10 cellular contexts compared by ENCODE assay signal in the genomic region with DNA sequence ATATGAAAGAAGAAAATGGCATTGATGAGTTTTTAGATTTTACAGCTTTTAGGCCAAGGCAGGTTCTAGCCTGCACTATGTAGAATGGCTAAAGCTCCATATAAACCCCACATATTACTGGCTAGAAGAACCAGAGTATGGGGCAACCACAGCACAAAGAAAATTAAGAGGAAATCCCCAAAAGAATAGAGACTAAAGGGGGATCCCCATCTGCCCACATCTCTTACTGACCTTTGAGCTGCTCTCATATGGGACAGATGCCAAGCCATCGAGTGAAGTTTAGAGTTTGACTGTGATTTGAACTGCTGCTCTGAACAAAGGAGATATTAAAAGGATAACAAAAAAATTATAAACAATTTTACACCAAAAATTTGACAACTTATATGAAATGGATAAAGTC.
DNase-seq lines count a peak whose midpoint lies in the region; ATAC-seq and TF ChIP-seq lines count a peak whose summit lies in the region.
"Had no signal": no experiment of that assay in that cellular context is flagged by ENCODE, and none has a peak within 500 bp of the region (broad histone marks: within the 10 kb centered on the region; RNA-seq: fewer than 3 reads in every experiment).

No MANE protein-coding gene starts in this region.

- H4K8ac ChIP-seq in trophoblast cell (ENCODE audit: low read depth, low read length) = no peak overlapping the region

- no peak overlapping the region for H2AFZ ChIP-seq in trophoblast cell (ENCODE audit: insufficient read depth, low read length, poor library complexity)
- H2AFZ ChIP-seq: PC-9 had no signal

- H2BK5ac ChIP-seq in trophoblast cell (ENCODE audit: low read depth, low read length, poor library complexity) = no peak overlapping the region

- H2AK5ac ChIP-seq in trophoblast cell (ENCODE audit: low read length) = no peak overlapping the region

- H3K36me3 ChIP-seq in trophoblast cell (ENCODE audit: control insufficient read depth in 1 of 2, insufficient read depth in 2 of 2, low read length in 2 of 2) (no peaks in the 10 kb centered on the region), vagina (no peaks in the 10 kb centered on the region)
- H3K36me3 ChIP-seq: BLaER1 had no signal

- no peak overlapping the region for H2BK12ac ChIP-seq in trophoblast cell (ENCODE audit: low read length)

- WGBS in trophoblast cell (ENCODE audit: extremely low coverage, insufficient coverage, insufficient read length) = no CpG with 5 or more reads among the region's 1 CpG

- H3K9me3 ChIP-seq in trophoblast cell (ENCODE audit: insufficient read depth, low read depth, low read length) (no peaks in the 10 kb centered on the region), vagina (no peaks in the 10 kb centered on the region)
- H3K9me3 ChIP-seq: BLaER1 had no signal

- H3K4me2 ChIP-seq in trophoblast cell (ENCODE audit: low read length) = no peak overlapping the region
- H3K4me2 ChIP-seq: BLaER1, PC-9 had no signal

- no peak overlapping the region for H3K9ac ChIP-seq in trophoblast cell (ENCODE audit: low read length)
- H3K9ac ChIP-seq: BLaER1 had no signal

- no peak for TF ChIP-seq CTCF in vagina (IDR thresholded peaks at IDR 0.05)

- H3K79me2 ChIP-seq in trophoblast cell (ENCODE audit: control insufficient read depth, insufficient read depth, low read length, poor library complexity) = no peaks in the 10 kb centered on the region

- intact Hi-C loops in vagina (cut with DNase I) = no loop called here

- H3K4me1 ChIP-seq in trophoblast cell (ENCODE audit: control insufficient read depth in 1 of 2, insufficient read depth in 2 of 2, low read length in 2 of 2) (no peaks in the 10 kb centered on the region), vagina (no peaks in the 10 kb centered on the region)
- H3K4me1 ChIP-seq: BLaER1 had no signal

- no peaks in the 10 kb centered on the region for H3K79me1 ChIP-seq in trophoblast cell (ENCODE audit: low read length)

- TF ChIP-seq POLR2A in GM18505 (IDR thresholded peaks at IDR 0.05; ENCODE audit: borderline replicate concordance, extremely low read depth, insufficient read depth, insufficient read length) (no peak), vagina (IDR thresholded peaks at IDR 0.05) (no peak)

- peak; percentile 92 for ATAC-seq in GM18505 (IDR thresholded peaks at IDR 0.05; ENCODE audit: unreplicated experiment)
- ATAC-seq in GM19455 (IDR thresholded peaks at IDR 0.05; ENCODE audit: unreplicated experiment) = peak; percentile 84
- peak; percentile 96 for ATAC-seq in HG02884 (IDR thresholded peaks at IDR 0.05; ENCODE audit: unreplicated experiment)
- ATAC-seq in HG03558 (IDR thresholded peaks at IDR 0.05; ENCODE audit: extremely low read depth, unreplicated experiment) = peak; percentile 80

- in situ Hi-C loops in G401 (cut with HindIII; ENCODE audit: low sequenced_read_pairs) = no loop called here

- H3K27ac ChIP-seq in trophoblast cell (ENCODE audit: low read depth, low read length) = no peak overlapping the region
- no peak overlapping the region for H3K27ac ChIP-seq in vagina
- H3K27ac ChIP-seq: BLaER1, PC-9 had no signal

- H3K27me3 ChIP-seq in trophoblast cell (ENCODE audit: insufficient read depth, low read length) (no peaks in the 10 kb centered on the region), vagina (no peaks in the 10 kb centered on the region)
- H3K27me3 ChIP-seq: BLaER1 had no signal

- no peak overlapping the region for H3K14ac ChIP-seq in trophoblast cell (ENCODE audit: low read length)

- H3K23ac ChIP-seq in trophoblast cell (ENCODE audit: low read length) = no peak overlapping the region

- no peak overlapping the region for H3K18ac ChIP-seq in trophoblast cell (ENCODE audit: low read length)

- no peak overlapping the region for H3K4ac ChIP-seq in trophoblast cell (ENCODE audit: low read depth, low read length)

- DNase-seq in NCI-H1417 (lab: John Stamatoyannopoulos, UW) (no peak), G401 (ENCODE audit: low spot score) (no peak), trophoblast cell (no peak), vagina (ENCODE audit: extremely low spot score in 2 of 2) (no peak)
- DNase-seq: PC-9 had no signal

- no peak overlapping the region for H4K91ac ChIP-seq in trophoblast cell (ENCODE audit: low read depth, low read length)

- H2BK120ac ChIP-seq in trophoblast cell (ENCODE audit: insufficient read depth, low read length, poor library complexity) = no peak overlapping the region

- H3K4me3 ChIP-seq in trophoblast cell (ENCODE audit: low read depth, low read length) (no peak overlapping the region), vagina (no peak overlapping the region)
- H3K4me3 ChIP-seq: BLaER1, PC-9 had no signal

- no peak overlapping the region for H4K12ac ChIP-seq in trophoblast cell (ENCODE audit: low read depth, low read length)
